In the genomic region with DNA sequence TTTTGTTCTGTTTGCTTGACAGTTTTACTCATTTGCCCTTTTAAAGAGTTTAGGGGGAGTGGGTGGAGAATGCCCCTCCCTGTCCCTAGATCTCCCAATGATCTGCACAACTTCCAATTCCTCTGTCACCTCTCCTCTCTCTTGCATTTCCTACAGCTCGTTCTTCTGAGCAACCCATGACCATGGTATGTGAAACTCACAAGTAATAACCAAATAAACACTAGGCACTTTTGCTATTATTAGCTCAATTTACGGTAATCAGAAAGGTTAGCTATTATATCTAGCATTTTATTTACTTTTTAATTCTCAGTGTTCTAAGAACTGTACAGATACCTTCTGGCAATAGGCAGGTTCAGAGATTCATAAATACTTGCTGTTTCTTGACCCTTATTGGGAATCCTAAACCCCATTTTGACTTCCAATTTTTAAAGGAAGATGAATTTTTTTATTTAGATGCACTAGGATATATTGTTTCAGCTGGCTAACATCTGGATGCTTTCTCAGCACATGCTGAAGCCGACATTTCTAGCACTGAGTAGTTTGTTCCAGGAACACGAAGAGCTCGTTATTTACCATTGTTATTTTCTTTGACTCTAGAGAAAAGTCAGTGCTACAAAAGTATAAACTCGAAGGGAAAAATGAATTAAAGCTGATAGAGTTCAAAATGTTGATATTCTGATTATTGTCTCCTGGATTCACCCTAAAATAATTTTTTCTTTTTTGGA, we compare ENCODE assay signal across 1 cellular context.
TF ChIP-seq lines count a peak whose summit lies in the region.

No MANE protein-coding gene starts in this region.

TF ChIP-seq in H1, 55 proteins besides CTCF, POLR2A, EP300 and RAD21:
- TF ChIP-seq CHD1 (IDR thresholded peaks at IDR 0.05; ENCODE audit: low read depth, low read length) (no peak), TEAD4 (IDR thresholded peaks at IDR 0.05; ENCODE audit: low read depth, low read length) (no peak), CREB1 (IDR thresholded peaks at IDR 0.05) (no peak), RXRA (IDR thresholded peaks at IDR 0.05; ENCODE audit: insufficient read depth, low read depth, low read length) (no peak), TAF7 (optimal IDR thresholded peaks at IDR 0.05; ENCODE audit: borderline replicate concordance, low read depth, low read length) (no peak), BACH1 (IDR thresholded peaks at IDR 0.05; ENCODE audit: low read length) (no peak), SUZ12 (IDR thresholded peaks at IDR 0.05; ENCODE audit: low read length) (no peak), HDAC2 (IDR thresholded peaks at IDR 0.05; ENCODE audit: borderline replicate concordance in 1 of 2, low read depth in 2 of 2, low read length in 2 of 2) (no peak), CBX5 (IDR thresholded peaks at IDR 0.05; ENCODE audit: low read depth, low read length) (no peak), NANOG (IDR thresholded peaks at IDR 0.05; ENCODE audit: insufficient read depth, low read depth, low read length, poor library complexity, severe bottlenecking) (no peak), SP2 (IDR thresholded peaks at IDR 0.05; ENCODE audit: low read length) (no peak), CHD2 (IDR thresholded peaks at IDR 0.05; ENCODE audit: low read length) (no peak), RNF2 (IDR thresholded peaks at IDR 0.05; ENCODE audit: borderline replicate concordance, low read depth, low read length, missing control alignments, poor library complexity, severe bottlenecking) (no peak), YY1 (IDR thresholded peaks at IDR 0.05; ENCODE audit: low read depth, low read length) (no peak), TCF12 (IDR thresholded peaks at IDR 0.05; ENCODE audit: low read depth, low read length) (no peak), RBBP5 (IDR thresholded peaks at IDR 0.05; ENCODE audit: borderline replicate concordance, low read depth, low read length) (no peak)
- TF ChIP-seq, protein P1, sequence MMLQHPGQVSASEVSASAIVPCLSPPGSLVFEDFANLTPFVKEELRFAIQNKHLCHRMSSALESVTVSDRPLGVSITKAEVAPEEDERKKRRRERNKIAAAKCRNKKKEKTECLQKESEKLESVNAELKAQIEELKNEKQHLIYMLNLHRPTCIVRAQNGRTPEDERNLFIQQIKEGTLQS (IDR thresholded peaks at IDR 0.05; ENCODE audit: insufficient read depth, low read depth, low read length) = no peak
- TF ChIP-seq, protein P2, sequence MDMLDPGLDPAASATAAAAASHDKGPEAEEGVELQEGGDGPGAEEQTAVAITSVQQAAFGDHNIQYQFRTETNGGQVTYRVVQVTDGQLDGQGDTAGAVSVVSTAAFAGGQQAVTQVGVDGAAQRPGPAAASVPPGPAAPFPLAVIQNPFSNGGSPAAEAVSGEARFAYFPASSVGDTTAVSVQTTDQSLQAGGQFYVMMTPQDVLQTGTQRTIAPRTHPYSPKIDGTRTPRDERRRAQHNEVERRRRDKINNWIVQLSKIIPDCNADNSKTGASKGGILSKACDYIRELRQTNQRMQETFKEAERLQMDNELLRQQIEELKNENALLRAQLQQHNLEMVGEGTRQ (IDR thresholded peaks at IDR 0.05; ENCODE audit: low read length) = no peak
- TF ChIP-seq, protein P3, sequence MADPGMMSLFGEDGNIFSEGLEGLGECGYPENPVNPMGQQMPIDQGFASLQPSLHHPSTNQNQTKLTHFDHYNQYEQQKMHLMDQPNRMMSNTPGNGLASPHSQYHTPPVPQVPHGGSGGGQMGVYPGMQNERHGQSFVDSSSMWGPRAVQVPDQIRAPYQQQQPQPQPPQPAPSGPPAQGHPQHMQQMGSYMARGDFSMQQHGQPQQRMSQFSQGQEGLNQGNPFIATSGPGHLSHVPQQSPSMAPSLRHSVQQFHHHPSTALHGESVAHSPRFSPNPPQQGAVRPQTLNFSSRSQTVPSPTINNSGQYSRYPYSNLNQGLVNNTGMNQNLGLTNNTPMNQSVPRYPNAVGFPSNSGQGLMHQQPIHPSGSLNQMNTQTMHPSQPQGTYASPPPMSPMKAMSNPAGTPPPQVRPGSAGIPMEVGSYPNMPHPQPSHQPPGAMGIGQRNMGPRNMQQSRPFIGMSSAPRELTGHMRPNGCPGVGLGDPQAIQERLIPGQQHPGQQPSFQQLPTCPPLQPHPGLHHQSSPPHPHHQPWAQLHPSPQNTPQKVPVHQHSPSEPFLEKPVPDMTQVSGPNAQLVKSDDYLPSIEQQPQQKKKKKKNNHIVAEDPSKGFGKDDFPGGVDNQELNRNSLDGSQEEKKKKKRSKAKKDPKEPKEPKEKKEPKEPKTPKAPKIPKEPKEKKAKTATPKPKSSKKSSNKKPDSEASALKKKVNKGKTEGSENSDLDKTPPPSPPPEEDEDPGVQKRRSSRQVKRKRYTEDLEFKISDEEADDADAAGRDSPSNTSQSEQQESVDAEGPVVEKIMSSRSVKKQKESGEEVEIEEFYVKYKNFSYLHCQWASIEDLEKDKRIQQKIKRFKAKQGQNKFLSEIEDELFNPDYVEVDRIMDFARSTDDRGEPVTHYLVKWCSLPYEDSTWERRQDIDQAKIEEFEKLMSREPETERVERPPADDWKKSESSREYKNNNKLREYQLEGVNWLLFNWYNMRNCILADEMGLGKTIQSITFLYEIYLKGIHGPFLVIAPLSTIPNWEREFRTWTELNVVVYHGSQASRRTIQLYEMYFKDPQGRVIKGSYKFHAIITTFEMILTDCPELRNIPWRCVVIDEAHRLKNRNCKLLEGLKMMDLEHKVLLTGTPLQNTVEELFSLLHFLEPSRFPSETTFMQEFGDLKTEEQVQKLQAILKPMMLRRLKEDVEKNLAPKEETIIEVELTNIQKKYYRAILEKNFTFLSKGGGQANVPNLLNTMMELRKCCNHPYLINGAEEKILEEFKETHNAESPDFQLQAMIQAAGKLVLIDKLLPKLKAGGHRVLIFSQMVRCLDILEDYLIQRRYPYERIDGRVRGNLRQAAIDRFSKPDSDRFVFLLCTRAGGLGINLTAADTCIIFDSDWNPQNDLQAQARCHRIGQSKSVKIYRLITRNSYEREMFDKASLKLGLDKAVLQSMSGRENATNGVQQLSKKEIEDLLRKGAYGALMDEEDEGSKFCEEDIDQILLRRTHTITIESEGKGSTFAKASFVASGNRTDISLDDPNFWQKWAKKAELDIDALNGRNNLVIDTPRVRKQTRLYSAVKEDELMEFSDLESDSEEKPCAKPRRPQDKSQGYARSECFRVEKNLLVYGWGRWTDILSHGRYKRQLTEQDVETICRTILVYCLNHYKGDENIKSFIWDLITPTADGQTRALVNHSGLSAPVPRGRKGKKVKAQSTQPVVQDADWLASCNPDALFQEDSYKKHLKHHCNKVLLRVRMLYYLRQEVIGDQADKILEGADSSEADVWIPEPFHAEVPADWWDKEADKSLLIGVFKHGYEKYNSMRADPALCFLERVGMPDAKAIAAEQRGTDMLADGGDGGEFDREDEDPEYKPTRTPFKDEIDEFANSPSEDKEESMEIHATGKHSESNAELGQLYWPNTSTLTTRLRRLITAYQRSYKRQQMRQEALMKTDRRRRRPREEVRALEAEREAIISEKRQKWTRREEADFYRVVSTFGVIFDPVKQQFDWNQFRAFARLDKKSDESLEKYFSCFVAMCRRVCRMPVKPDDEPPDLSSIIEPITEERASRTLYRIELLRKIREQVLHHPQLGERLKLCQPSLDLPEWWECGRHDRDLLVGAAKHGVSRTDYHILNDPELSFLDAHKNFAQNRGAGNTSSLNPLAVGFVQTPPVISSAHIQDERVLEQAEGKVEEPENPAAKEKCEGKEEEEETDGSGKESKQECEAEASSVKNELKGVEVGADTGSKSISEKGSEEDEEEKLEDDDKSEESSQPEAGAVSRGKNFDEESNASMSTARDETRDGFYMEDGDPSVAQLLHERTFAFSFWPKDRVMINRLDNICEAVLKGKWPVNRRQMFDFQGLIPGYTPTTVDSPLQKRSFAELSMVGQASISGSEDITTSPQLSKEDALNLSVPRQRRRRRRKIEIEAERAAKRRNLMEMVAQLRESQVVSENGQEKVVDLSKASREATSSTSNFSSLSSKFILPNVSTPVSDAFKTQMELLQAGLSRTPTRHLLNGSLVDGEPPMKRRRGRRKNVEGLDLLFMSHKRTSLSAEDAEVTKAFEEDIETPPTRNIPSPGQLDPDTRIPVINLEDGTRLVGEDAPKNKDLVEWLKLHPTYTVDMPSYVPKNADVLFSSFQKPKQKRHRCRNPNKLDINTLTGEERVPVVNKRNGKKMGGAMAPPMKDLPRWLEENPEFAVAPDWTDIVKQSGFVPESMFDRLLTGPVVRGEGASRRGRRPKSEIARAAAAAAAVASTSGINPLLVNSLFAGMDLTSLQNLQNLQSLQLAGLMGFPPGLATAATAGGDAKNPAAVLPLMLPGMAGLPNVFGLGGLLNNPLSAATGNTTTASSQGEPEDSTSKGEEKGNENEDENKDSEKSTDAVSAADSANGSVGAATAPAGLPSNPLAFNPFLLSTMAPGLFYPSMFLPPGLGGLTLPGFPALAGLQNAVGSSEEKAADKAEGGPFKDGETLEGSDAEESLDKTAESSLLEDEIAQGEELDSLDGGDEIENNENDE (IDR thresholded peaks at IDR 0.05; ENCODE audit: insufficient replicate concordance, low read length) = no peak
